ENCODE assay signal across 8 cellular contexts in the genomic region with DNA sequence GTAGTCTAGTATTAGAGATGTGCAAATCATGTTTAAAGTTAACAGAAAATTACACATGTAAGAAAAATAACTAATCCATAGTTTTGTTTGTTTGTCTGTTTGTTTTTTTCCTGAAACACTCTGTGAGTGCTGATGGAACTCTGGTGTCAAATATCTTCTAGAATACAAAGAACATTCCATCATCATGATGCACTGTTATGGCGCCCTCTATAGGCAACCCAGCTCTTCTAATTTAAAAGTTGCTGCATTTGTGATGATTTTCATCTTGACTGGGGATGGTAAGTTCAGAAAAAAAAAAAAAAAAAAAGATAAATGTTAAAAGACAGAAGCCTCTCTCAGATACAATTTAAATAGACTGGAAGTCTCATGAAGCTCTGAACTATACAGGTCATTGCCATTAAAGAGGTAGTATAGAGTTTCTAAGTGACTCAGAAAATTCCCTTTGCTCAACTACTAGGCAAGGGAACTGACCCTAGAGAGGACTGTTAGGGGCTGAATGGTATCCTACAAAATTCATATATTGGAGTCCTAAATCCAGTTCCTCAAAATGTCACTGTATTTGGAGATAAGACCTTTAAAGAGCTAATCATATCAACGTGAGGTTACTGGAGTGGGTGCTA.
A peak's percentile ranks its signal among the peaks of the same experiment; 100 is the strongest.
DNase-seq lines count a peak whose midpoint lies in the region; ATAC-seq and TF ChIP-seq lines count a peak whose summit lies in the region.

No MANE protein-coding gene starts in this region.

- DNase-seq in ACHN: peak; percentile 26
- DNase-seq in HCEC 1CT: peak; percentile 56
- no peak for DNase-seq in WERI-Rb-1
- DNase-seq in iPS DF 19.7 (ENCODE audit: low read depth, low spot score): peak; percentile 54
- no peak for DNase-seq in NCI-H1105 treated with DMSO at 0.1 percent for 48 hours (lab: John Stamatoyannopoulos, UW)

- no peaks in the 10 kb centered on the region for H3K9me3 ChIP-seq in WERI-Rb-1 (ENCODE audit: severe bottlenecking)

- TF ChIP-seq CTCF in WERI-Rb-1 (IDR thresholded peaks at IDR 0.05; ENCODE audit: low read depth, low read length): 0 out of 2 replicates have a peak, but pooled peaks have one; percentile 11

- in situ Hi-C loops in ACHN (cut with HindIII; ENCODE audit: low pct_ligation_motif_present, low pct_unique_long_range_greater_than_20kb, low sequenced_read_pairs): no loop called here

- ATAC-seq in HG02759 (IDR thresholded peaks at IDR 0.05; ENCODE audit: unreplicated experiment): no peak
- ATAC-seq in GM18873 (IDR thresholded peaks at IDR 0.05; ENCODE audit: low FRiP score, unreplicated experiment): no peak
- ATAC-seq in GM19351 (IDR thresholded peaks at IDR 0.05; ENCODE audit: unreplicated experiment): no peak

- H3K27me3 ChIP-seq in WERI-Rb-1 (ENCODE audit: insufficient read depth, low read depth, severe bottlenecking): no peaks in the 10 kb centered on the region

- no peak overlapping the region for H3K27ac ChIP-seq in WERI-Rb-1

- no peak overlapping the region for H3K4me3 ChIP-seq in WERI-Rb-1 (ENCODE audit: low read depth, low read length)

- H3K36me3 ChIP-seq in WERI-Rb-1: no peaks in the 10 kb centered on the region

Comparison
In these comparisons a context has a peak if more than half of its experiments do, and no peak if none do; other contexts are left out.
1. DNase-seq: peak in ACHN (single experiment), HCEC 1CT (single experiment) and iPS DF 19.7 (single experiment); none in WERI-Rb-1 (single experiment) and NCI-H1105 treated with DMSO at 0.1 percent for 48 hours (single experiment).